ENCODE assay signal across 27 cellular contexts in genomic region chr1:209556159-209556690, GRCh38. TPM values are rescaled to one million over a fixed set of nuclear protein-coding genes. Genes with fewer than 3 reads are reported as not detected.
"Had no signal": no experiment of that assay in that cellular context is flagged by ENCODE, and none has a peak within 500 bp of the region (broad histone marks: within the 10 kb centered on the region; RNA-seq: fewer than 3 reads in every experiment).

No MANE protein-coding gene starts in this region.

- H3K36me3 ChIP-seq: colonic mucosa, esophagus squamous epithelium, gastrocnemius medialis, lower lobe of right lung, pancreas, right atrium auricular region, upper lobe of left lung had no signal

- ATAC-seq: effector memory CD8-positive, alpha-beta T cell; gastrocnemius medialis; naive thymus-derived CD8-positive, alpha-beta T cell; pancreas; psoas muscle had no signal

- H3K27ac ChIP-seq: colonic mucosa, dorsolateral prefrontal cortex, esophagus squamous epithelium, gastrocnemius medialis, lower lobe of right lung, pancreas, psoas muscle, right atrium auricular region, upper lobe of left lung had no signal

- H3K4me3 ChIP-seq: colonic mucosa, dorsolateral prefrontal cortex, esophagus squamous epithelium, gastrocnemius medialis, lower lobe of right lung, pancreas, psoas muscle, right atrium auricular region, upper lobe of left lung had no signal

- H3K9me3 ChIP-seq: colonic mucosa, esophagus squamous epithelium, gastrocnemius medialis, lower lobe of right lung, pancreas, psoas muscle, right atrium auricular region, upper lobe of left lung had no signal

- DNase-seq: activated CD4-positive, alpha-beta memory T cell treated with anti-CD3 and anti-CD28 coated beads for 36 hours; activated CD4-positive, alpha-beta T cell treated with anti-CD3 and anti-CD28 coated beads for 4 hours; activated CD4-positive, CD25-positive, alpha-beta regulatory T cell; activated effector memory CD4-positive, alpha-beta T cell treated with Interleukin-2 at 50 U/mL for 16 hours; activated naive CD4-positive, alpha-beta T cell treated with anti-CD3 and anti-CD28 coated beads for 36 hours; activated naive CD8-positive, alpha-beta T cell treated with anti-CD3 and anti-CD28 coated beads, Interleukin-2, amount 10 ng/mL, durations not matched to agents 7 days and 5 days; activated T-cell treated with anti-CD3 and anti-CD28 coated beads, Interleukin-2, amount 50 U/mL, for 48 hours; amniotic stem cell; colonic mucosa; dorsolateral prefrontal cortex; effector memory CD8-positive, alpha-beta T cell; esophagus squamous epithelium; gastrocnemius medialis; hippocampal formation; lower lobe of right lung; naive thymus-derived CD8-positive, alpha-beta T cell; pancreas; psoas muscle; stimulated activated CD4-positive, alpha-beta T cell treated with anti-CD3 and anti-CD28 coated beads, Interleukin-4, amount 100 ng/mL, for 24 hours; stimulated activated naive CD4-positive, alpha-beta T cell treated with Interleukin-2 at 50 U/mL for 16 hours; T1000; upper lobe of left lung had no signal

- H3K27me3 Mint-ChIP-seq: activated CD4-positive, alpha-beta memory T cell treated with anti-CD3 and anti-CD28 coated beads for 36 hours had no signal

- H3K4me1 Mint-ChIP-seq: activated naive CD8-positive, alpha-beta T cell treated with anti-CD3 and anti-CD28 coated beads, Interleukin-2, amount 10 ng/mL, durations not matched to agents 7 days and 5 days; naive thymus-derived CD8-positive, alpha-beta T cell had no signal

- H3K27me3 ChIP-seq: colonic mucosa, dorsolateral prefrontal cortex, esophagus squamous epithelium, gastrocnemius medialis, pancreas, right atrium auricular region, upper lobe of left lung had no signal

- H3K9me3 Mint-ChIP-seq: activated CD4-positive, alpha-beta memory T cell treated with anti-CD3 and anti-CD28 coated beads for 36 hours; activated naive CD4-positive, alpha-beta T cell treated with anti-CD3 and anti-CD28 coated beads for 36 hours; activated naive CD8-positive, alpha-beta T cell treated with anti-CD3 and anti-CD28 coated beads, Interleukin-2, amount 10 ng/mL, durations not matched to agents 7 days and 5 days; effector memory CD8-positive, alpha-beta T cell; naive thymus-derived CD8-positive, alpha-beta T cell; T-helper 1 cell treated with Interleukin-12 subunit alpha and Interleukin-12 subunit beta and Interleukin-4 antibody, amounts not matched to agents 30 μg/mL and 1 μg/mL, for 36 hours had no signal

- H3K4me1 ChIP-seq: colonic mucosa, gastrocnemius medialis, lower lobe of right lung, pancreas, psoas muscle, right atrium auricular region, upper lobe of left lung had no signal

- H3K36me3 Mint-ChIP-seq: activated CD4-positive, alpha-beta memory T cell treated with anti-CD3 and anti-CD28 coated beads for 36 hours; activated naive CD8-positive, alpha-beta T cell treated with anti-CD3 and anti-CD28 coated beads, Interleukin-2, amount 10 ng/mL, durations not matched to agents 7 days and 5 days; naive thymus-derived CD8-positive, alpha-beta T cell had no signal

- H3K4me3 Mint-ChIP-seq: activated CD4-positive, alpha-beta memory T cell treated with anti-CD3 and anti-CD28 coated beads for 36 hours; activated naive CD4-positive, alpha-beta T cell treated with anti-CD3 and anti-CD28 coated beads for 36 hours; activated naive CD8-positive, alpha-beta T cell treated with anti-CD3 and anti-CD28 coated beads, Interleukin-2, amount 10 ng/mL, durations not matched to agents 7 days and 5 days; effector memory CD8-positive, alpha-beta T cell; naive thymus-derived CD8-positive, alpha-beta T cell; T-helper 1 cell treated with Interleukin-12 subunit alpha and Interleukin-12 subunit beta and Interleukin-4 antibody, amounts not matched to agents 30 μg/mL and 1 μg/mL, for 36 hours had no signal

- H3K27ac Mint-ChIP-seq: activated CD4-positive, alpha-beta memory T cell treated with anti-CD3 and anti-CD28 coated beads for 36 hours; activated naive CD4-positive, alpha-beta T cell treated with anti-CD3 and anti-CD28 coated beads for 36 hours; activated naive CD8-positive, alpha-beta T cell treated with anti-CD3 and anti-CD28 coated beads, Interleukin-2, amount 10 ng/mL, durations not matched to agents 7 days and 5 days; effector memory CD8-positive, alpha-beta T cell; naive thymus-derived CD8-positive, alpha-beta T cell; T-helper 1 cell treated with Interleukin-12 subunit alpha and Interleukin-12 subunit beta and Interleukin-4 antibody, amounts not matched to agents 30 μg/mL and 1 μg/mL, for 36 hours had no signal

RNA-seq across cellular contexts. Expression of gene CAMK1G, which starts 27.3 kb away (rescaled TPM):
- total RNA-seq: activated naive CD8-positive, alpha-beta T cell treated with anti-CD3 and anti-CD28 coated beads, Interleukin-2, amount 10 ng/mL, durations not matched to agents 7 days and 5 days; bronchial epithelial cell; mesenteric fat pad; naive thymus-derived CD8-positive, alpha-beta T cell had no signal
- polyA plus RNA-seq: keratinocyte; naive thymus-derived CD8-positive, alpha-beta T cell had no signal
